Comparison of ENCODE assay signal across 11 cellular contexts in the genomic region with DNA sequence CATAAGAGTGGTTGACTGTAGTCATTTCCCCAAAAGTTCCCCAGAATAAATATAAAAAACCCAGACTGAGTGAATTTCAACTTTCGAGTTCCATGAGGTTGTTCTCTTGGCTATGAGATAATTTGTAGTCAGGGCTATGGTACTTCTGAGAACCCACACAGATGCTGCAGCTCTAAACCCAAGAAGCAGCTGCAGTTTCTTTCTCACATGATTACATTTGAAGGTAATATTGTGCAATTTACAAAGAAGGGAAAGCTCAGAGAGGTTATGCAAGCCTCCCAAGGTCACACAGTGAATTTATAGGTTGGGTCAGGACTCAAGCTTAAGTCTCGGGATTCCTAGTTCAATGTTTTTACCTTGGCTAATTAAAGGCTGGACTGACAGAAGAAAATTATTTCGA. TPM values are rescaled to one million over a fixed set of nuclear protein-coding genes. Genes with fewer than 3 reads are reported as not detected.
DNase-seq lines count a peak whose midpoint lies in the region; ATAC-seq, FAIRE-seq and TF ChIP-seq lines count a peak whose summit lies in the region.
"Had no signal": no experiment of that assay in that cellular context is flagged by ENCODE, and none has a peak within 500 bp of the region (broad histone marks: within the 10 kb centered on the region; RNA-seq: fewer than 3 reads in every experiment).

No MANE protein-coding gene starts in this region.

- no peak overlapping the region for H3K9ac ChIP-seq in adipocyte (ENCODE audit: low read length)

- H3K9me3 ChIP-seq in adipocyte (ENCODE audit: control insufficient read depth, low read length), result no peaks in the 10 kb centered on the region

- H3K4me3 ChIP-seq in GM12864 (ENCODE audit: low read depth, low read length) (no peak overlapping the region), adipocyte (ENCODE audit: low read length) (no peak overlapping the region)

- peaks cover 9% of the 10 kb centered on the region for H3K27me3 ChIP-seq in adipocyte (replicated peaks; ENCODE audit: control insufficient read depth, insufficient read depth, low read length)

- DNase-seq in GM12864 (ENCODE audit: low read depth) (peak; percentile 16), adipocyte (ENCODE audit: low read depth) (peak; percentile 73), myocyte (ENCODE audit: low read depth) (peak; percentile 71), activated T-cell treated with anti-CD3 and anti-CD28 coated beads for 4 hours (no peak), HTR-8/SVneo (ENCODE audit: insufficient read length, low spot score) (no peak)
- no peak for DNase-seq in stimulated activated naive CD4-positive, alpha-beta T cell (lab: John Stamatoyannopoulos, UW)
- DNase-seq: kidney glomerular epithelial cell, NCI-H2171 had no signal

- FAIRE-seq in HTR-8/SVneo (lab: Jason Lieb, UNC), result no peak

- no peak for TF ChIP-seq CTCF in GM12864 (IDR thresholded peaks at IDR 0.05; ENCODE audit: low read depth, low read length, missing control alignments)

- peak; percentile 44 for ATAC-seq in HG03280 (IDR thresholded peaks at IDR 0.05; ENCODE audit: unreplicated experiment)
- ATAC-seq in HG02678 (IDR thresholded peaks at IDR 0.05; ENCODE audit: unreplicated experiment), result no peak

- peaks cover 7% of the 10 kb centered on the region for H3K4me1 ChIP-seq in adipocyte (ENCODE audit: control insufficient read depth, insufficient read depth, low read length)

- no peaks in the 10 kb centered on the region for H3K36me3 ChIP-seq in adipocyte (ENCODE audit: control insufficient read depth, insufficient read depth, low read length, severe bottlenecking)

RNA-seq across cellular contexts. Expression of gene CD93, which starts 29.7 kb away (rescaled TPM):
- not detected in 2 replicates for total RNA-seq in myocyte
- polyA plus RNA-seq in myocyte (2012), result not detected
- total RNA-seq: H4 had no signal

Comparison
In these comparisons a context has a peak if more than half of its experiments do, and no peak if none do; other contexts are left out.
1. DNase-seq: peak in GM12864 (single experiment), adipocyte (single experiment) and myocyte (single experiment); none in activated T-cell treated with anti-CD3 and anti-CD28 coated beads for 4 hours (single experiment), stimulated activated naive CD4-positive, alpha-beta T cell (0 of 6) and HTR-8/SVneo (single experiment).